Comparison of ENCODE assay signal across 8 cellular contexts in the genomic region with DNA sequence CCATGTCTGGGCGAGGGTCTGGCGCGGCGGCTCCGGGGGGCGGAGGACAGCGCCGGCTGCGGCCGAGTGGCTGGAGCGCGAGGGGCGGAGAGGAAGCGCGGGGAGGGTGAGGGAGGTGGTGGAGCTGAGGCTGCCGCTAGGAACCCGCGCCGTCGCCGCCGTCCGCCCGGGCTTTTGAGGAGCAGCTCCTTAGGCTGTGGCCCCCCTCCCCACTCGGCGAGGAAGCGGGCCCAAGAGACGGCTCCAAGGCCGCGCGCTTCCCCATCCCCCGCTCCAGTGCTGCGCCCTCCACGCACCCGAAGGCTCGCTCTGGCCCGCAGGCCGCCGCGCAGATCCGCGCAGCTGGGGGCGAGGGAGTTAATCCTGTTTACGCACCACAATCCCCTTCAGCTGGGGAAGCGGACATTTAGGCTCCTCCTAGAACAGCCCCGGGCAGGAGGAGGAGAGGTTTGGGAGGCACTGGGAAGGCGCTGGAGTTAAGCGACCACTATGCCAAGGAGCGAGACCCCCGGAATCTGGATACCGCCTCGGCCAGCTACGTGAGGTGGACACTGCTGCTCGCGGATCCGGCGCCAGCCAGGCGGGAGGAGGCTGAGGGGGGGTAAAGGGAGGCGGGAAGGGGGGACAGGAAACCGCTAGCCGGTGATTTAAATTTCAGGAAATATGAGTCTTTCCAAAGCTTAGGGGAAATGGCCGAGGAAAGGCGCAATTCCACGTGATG. TPM values are rescaled to one million over a fixed set of nuclear protein-coding genes. Genes with fewer than 3 reads are reported as not detected.
DNase-seq lines count a peak whose midpoint lies in the region; ATAC-seq and TF ChIP-seq lines count a peak whose summit lies in the region.

TSS of gene CNRIP1 (minus strand) at position 553 of the 721 bp plus-strand sequence. CDS start at position 4, 549 bp downstream.

- H3K9me3 Mint-ChIP-seq in activated CD8-positive, alpha-beta T cell treated with anti-CD3 and anti-CD28 coated beads, Interleukin-2, amount 10 ng/mL, durations not matched to agents 7 days and 5 days (ENCODE audit: insufficient read depth), result peaks cover 2% of the 10 kb centered on the region

- TF ChIP-seq CTCF in fibroblast of villous mesenchyme (IDR thresholded peaks at IDR 0.05; ENCODE audit: insufficient read depth, low read depth, low read length), result no peak

- peaks cover 64% of the 10 kb centered on the region for H3K27me3 Mint-ChIP-seq in activated CD8-positive, alpha-beta T cell treated with anti-CD3 and anti-CD28 coated beads, Interleukin-2, amount 10 ng/mL, durations not matched to agents 7 days and 5 days (ENCODE audit: low read depth)

- peak; percentile 36 for ATAC-seq in activated CD8-positive, alpha-beta T cell treated with anti-CD3 and anti-CD28 coated beads, Interleukin-2, amount 10 ng/mL, durations not matched to agents 7 days and 5 days
- ATAC-seq in HG02610 (IDR thresholded peaks at IDR 0.05; ENCODE audit: unreplicated experiment), result no peak

- peak within 1 kb of the TSS; percentile 77 for H3K4me3 ChIP-seq in fibroblast of villous mesenchyme (ENCODE audit: low read depth, low read length)

- no peaks in the 10 kb centered on the region for H3K36me3 Mint-ChIP-seq in activated CD8-positive, alpha-beta T cell treated with anti-CD3 and anti-CD28 coated beads, Interleukin-2, amount 10 ng/mL, durations not matched to agents 7 days and 5 days (ENCODE audit: low read depth)

- CTCF ChIA-PET in activated CD8-positive, alpha-beta T cell treated with anti-CD3 and anti-CD28 coated beads, Interleukin-2, amount 10 ng/mL, durations not matched to agents 7 days and 5 days (lab: Charles Lee), result no interaction called here

- peak; percentile 24 for DNase-seq in NCI-H1436 (lab: John Stamatoyannopoulos, UW)
- DNase-seq in NCI-H1436 treated with DMSO at 0.1 percent for 48 hours (lab: John Stamatoyannopoulos, UW), result no peak
- peak; percentile 35 for DNase-seq in NCI-H1417 treated with DMSO at 0.1 percent for 48 hours (lab: John Stamatoyannopoulos, UW)
- no peak for DNase-seq in activated CD8-positive, alpha-beta T cell treated with anti-CD3 and anti-CD28 coated beads, Interleukin-2, amount 10 ng/mL, durations not matched to agents 7 days and 5 days
- DNase-seq in fibroblast of villous mesenchyme (ENCODE audit: low read depth), result peak; percentile 84
- DNase-seq in myocyte (ENCODE audit: low read depth), result peak; percentile 64
- DNase-seq in ureter (ENCODE audit: low spot score), result peak; percentile 74

- POLR2A ChIA-PET in activated CD8-positive, alpha-beta T cell treated with anti-CD3 and anti-CD28 coated beads, Interleukin-2, amount 10 ng/mL, durations not matched to agents 7 days and 5 days (lab: Charles Lee), result no interaction called here

- peaks cover 5% of the 10 kb centered on the region for H3K4me1 Mint-ChIP-seq in activated CD8-positive, alpha-beta T cell treated with anti-CD3 and anti-CD28 coated beads, Interleukin-2, amount 10 ng/mL, durations not matched to agents 7 days and 5 days (ENCODE audit: low read depth)

- H3K4me3 Mint-ChIP-seq in activated CD8-positive, alpha-beta T cell treated with anti-CD3 and anti-CD28 coated beads, Interleukin-2, amount 10 ng/mL, durations not matched to agents 7 days and 5 days, result peak within 1 kb of the TSS; percentile 43

- H3K27ac Mint-ChIP-seq in activated CD8-positive, alpha-beta T cell treated with anti-CD3 and anti-CD28 coated beads, Interleukin-2, amount 10 ng/mL, durations not matched to agents 7 days and 5 days, result no peak within 1 kb of the TSS

RNA-seq across cellular contexts. Expression of gene CNRIP1, which starts in this region (rescaled TPM):
- total RNA-seq in activated CD8-positive, alpha-beta T cell treated with anti-CD3 and anti-CD28 coated beads, Interleukin-2, amount 10 ng/mL, durations not matched to agents 7 days and 5 days, result not detected
- total RNA-seq in fibroblast of villous mesenchyme, result 24.6 and 25.1 TPM in 2 replicates
- total RNA-seq in myocyte, result 5.4 and 7.6 TPM in 2 replicates
- 8.7 TPM for polyA plus RNA-seq in myocyte (2012)
- 16.2 TPM for total RNA-seq in ureter

Comparison
In these comparisons a context has a peak if more than half of its experiments do, and no peak if none do; other contexts are left out.
1. DNase-seq: peak in NCI-H1436 (single experiment), NCI-H1417 treated with DMSO at 0.1 percent for 48 hours (single experiment), fibroblast of villous mesenchyme (single experiment), myocyte (single experiment) and ureter (single experiment); none in NCI-H1436 treated with DMSO at 0.1 percent for 48 hours (single experiment) and activated CD8-positive, alpha-beta T cell treated with anti-CD3 and anti-CD28 coated beads, Interleukin-2, amount 10 ng/mL, durations not matched to agents 7 days and 5 days (single experiment).
2. Peak in ATAC-seq in activated CD8-positive, alpha-beta T cell treated with anti-CD3 and anti-CD28 coated beads, Interleukin-2, amount 10 ng/mL, durations not matched to agents 7 days and 5 days; RNA of the gene not detected or under 1 TPM.